1 cellular context compared by ENCODE assay signal in genomic region chr10:129961274-129961839, GRCh38.
TF ChIP-seq lines count a peak whose summit lies in the region.

No MANE protein-coding gene starts in this region.

TF ChIP-seq in HepG2, 621 proteins besides CTCF, POLR2A, EP300 and RAD21 (continued from another document):
- TF ChIP-seq HMGXB3 (CRISPR knock-in tag; IDR thresholded peaks at IDR 0.05; ENCODE audit: borderline replicate concordance) = no peak
- TF ChIP-seq EZH2 (conservative IDR thresholded peaks at IDR 0.05; ENCODE audit: low read depth, low read length) = 0 out of 2 replicates have a peak, but pooled peaks have one; percentile 50
